In genomic region chr10:51001587-51001986, GRCh38 we compare ENCODE assay signal across 7 cellular contexts.
DNase-seq lines count a peak whose midpoint lies in the region; ATAC-seq, FAIRE-seq and TF ChIP-seq lines count a peak whose summit lies in the region.

No MANE protein-coding gene starts in this region.

- H3K27me3 ChIP-seq in adrenal gland = peaks cover 9% of the 10 kb centered on the region

- DNase-seq in GM12865 (ENCODE audit: low read depth) = no peak
- no peak for DNase-seq in adrenal gland
- no peak for DNase-seq in left lobe of liver (ENCODE audit: low spot score)
- no peak for DNase-seq in GM12891 (ENCODE audit: insufficient read length, low spot score)
- DNase-seq in stimulated activated CD8-positive, alpha-beta memory T cell treated with anti-CD3 and anti-CD28 coated beads, Interleukin-4, amount 100 ng/mL, for 48 hours = no peak

- H3K4me3 ChIP-seq in GM12865 (ENCODE audit: low read depth, low read length) (no peak overlapping the region), adrenal gland (no peak overlapping the region)

- H3K36me3 ChIP-seq in adrenal gland (replicated peaks in 1 of 2) = no peaks in the 10 kb centered on the region

- no peaks in the 10 kb centered on the region for H3K9me3 ChIP-seq in adrenal gland (replicated peaks in 1 of 3)

- TF ChIP-seq CTCF in GM12865 (IDR thresholded peaks at IDR 0.05; ENCODE audit: insufficient read depth, low read depth, low read length, missing control alignments) (peak; percentile 37), adrenal gland (IDR thresholded peaks at IDR 0.05) (peak; percentile 23 to 68 (median 57))

- H3K4me1 ChIP-seq in adrenal gland (replicated peaks in 1 of 2) = no peaks in the 10 kb centered on the region

- 0 to 3% (median 3%) methylated on average over 1 of the region's 1 CpG for WGBS in adrenal gland, 4 donors

- intact Hi-C loops in adrenal gland (cut with DNase I) = no loop called here

- H3K27ac ChIP-seq in adrenal gland = no peak overlapping the region

- no peak for TF ChIP-seq POLR2A in adrenal gland (IDR thresholded peaks at IDR 0.05)
- TF ChIP-seq POLR2A in GM12891 (IDR thresholded peaks at IDR 0.05; ENCODE audit: low read depth, low read length) = no peak

- peak; percentile 59 for ATAC-seq in HG03280 (IDR thresholded peaks at IDR 0.05; ENCODE audit: unreplicated experiment)
- ATAC-seq in left lobe of liver = peak; percentile 65
- no peak for ATAC-seq in GM21737 (IDR thresholded peaks at IDR 0.05; ENCODE audit: unreplicated experiment)

- no peak for FAIRE-seq in GM12891 (lab: Jason Lieb, UNC)

TF ChIP-seq in GM12891, 5 proteins besides CTCF, POLR2A, EP300 and RAD21:
- TF ChIP-seq POU2F2 (IDR thresholded peaks at IDR 0.05; ENCODE audit: low read depth, low read length) = no peak
- no peak for TF ChIP-seq TAF1 (IDR thresholded peaks at IDR 0.05; ENCODE audit: low read depth, low read length)
- TF ChIP-seq POLR2AphosphoS5 (IDR thresholded peaks at IDR 0.05; ENCODE audit: low read depth, low read length) = no peak
- no peak for TF ChIP-seq SPI1 (IDR thresholded peaks at IDR 0.05; ENCODE audit: low read depth, low read length)
- no peak for TF ChIP-seq PAX5 (IDR thresholded peaks at IDR 0.05; ENCODE audit: insufficient read depth, low read length, severe bottlenecking)
